Comparison of ENCODE assay signal across 25 cellular contexts in the genomic region with DNA sequence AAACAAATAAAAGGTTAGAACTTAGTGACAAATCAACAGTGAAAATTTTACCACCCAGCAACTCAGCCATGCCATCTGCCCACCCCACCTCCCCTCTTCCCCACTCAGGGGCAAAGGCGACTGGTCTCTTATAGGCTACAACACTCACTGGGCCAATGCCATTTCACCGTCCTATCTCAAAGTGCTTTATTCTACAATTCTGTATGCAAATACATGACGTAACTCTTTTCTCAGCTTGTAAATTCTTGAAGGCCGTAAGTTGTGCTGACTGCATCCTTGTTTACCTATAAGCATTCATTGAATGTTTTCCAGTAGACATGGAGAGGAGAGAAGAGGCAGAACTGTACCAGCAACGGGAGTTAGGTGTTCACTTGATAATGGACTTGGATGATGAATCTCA. TPM values are rescaled to one million over a fixed set of nuclear protein-coding genes. Genes with fewer than 3 reads are reported as not detected.
A peak's percentile ranks its signal among the peaks of the same experiment; 100 is the strongest.
DNase-seq lines count a peak whose midpoint lies in the region; TF ChIP-seq lines count a peak whose summit lies in the region.
"Had no signal": no experiment of that assay in that cellular context is flagged by ENCODE, and none has a peak within 500 bp of the region (broad histone marks: within the 10 kb centered on the region; RNA-seq: fewer than 3 reads in every experiment).

No MANE protein-coding gene starts in this region.

- H3K9me3 ChIP-seq in H9 (ENCODE audit: control insufficient read depth, low read depth, low read length) = no peaks in the 10 kb centered on the region
- H3K9me3 ChIP-seq in endodermal cell (ENCODE audit: control insufficient read depth, low read length) = no peaks in the 10 kb centered on the region
- H3K9me3 ChIP-seq in prostate gland = no peaks in the 10 kb centered on the region
- no peaks in the 10 kb centered on the region for H3K9me3 ChIP-seq in MM.1S (replicated peaks; ENCODE audit: insufficient read depth, low read length)
- H3K9me3 ChIP-seq: A549, BLaER1 had no signal

- no peaks in the 10 kb centered on the region for H3K36me3 ChIP-seq in endodermal cell (ENCODE audit: control insufficient read depth, insufficient read depth, low read length)
- H3K36me3 ChIP-seq in mesendoderm (ENCODE audit: control insufficient read depth, insufficient read depth, low read length) = no peaks in the 10 kb centered on the region
- H3K36me3 ChIP-seq in prostate gland = no peaks in the 10 kb centered on the region
- H3K36me3 ChIP-seq in MM.1S (replicated peaks; ENCODE audit: insufficient read depth, low read length) = no peaks in the 10 kb centered on the region
- H3K36me3 ChIP-seq: BLaER1 had no signal

- H3K4me1 Mint-ChIP-seq in H9 (peaks cover 28 to 29% of the 10 kb centered on the region in 2 experiments), endodermal cell (peaks cover 25% of the 10 kb centered on the region)

- H3K9ac ChIP-seq in H9 (ENCODE audit: extremely low read depth, insufficient read length, low read length) (no peak overlapping the region), endodermal cell (ENCODE audit: extremely low read depth, low read length, poor library complexity, severe bottlenecking) (no peak overlapping the region), mesendoderm (ENCODE audit: low read length) (no peak overlapping the region), MM.1S (ENCODE audit: low read length) (no peak overlapping the region)
- H3K9ac ChIP-seq: BLaER1 had no signal

- H3K56ac ChIP-seq in H9 (ENCODE audit: insufficient read length, low read depth, low read length) (no peak overlapping the region), mesendoderm (ENCODE audit: low read length) (peak overlapping the region; percentile 53)

- TF ChIP-seq POLR2A in prostate gland (IDR thresholded peaks at IDR 0.05) = no peak

- no peaks in the 10 kb centered on the region for H3K27me3 ChIP-seq in H9 (ENCODE audit: insufficient read depth, low read length)
- H3K27me3 ChIP-seq in endodermal cell (ENCODE audit: control insufficient read depth, insufficient read depth, low read length, poor library complexity, severe bottlenecking) = no peaks in the 10 kb centered on the region
- H3K27me3 ChIP-seq in mesendoderm (ENCODE audit: insufficient read depth, low read length, poor library complexity) = no peaks in the 10 kb centered on the region
- no peaks in the 10 kb centered on the region for H3K27me3 ChIP-seq in prostate gland (replicated peaks; ENCODE audit: insufficient read depth)
- H3K27me3 ChIP-seq in MM.1S (replicated peaks; ENCODE audit: insufficient read depth, low read length) = no peaks in the 10 kb centered on the region
- H3K27me3 ChIP-seq: BLaER1 had no signal

- H3K4me3 ChIP-seq in endodermal cell (ENCODE audit: low read length) (no peak overlapping the region), mesendoderm (ENCODE audit: low read length) (no peak overlapping the region), prostate gland (no peak overlapping the region), MM.1S (ENCODE audit: low read length) (no peak overlapping the region)
- H3K4me3 ChIP-seq: A549, BLaER1, GM12878, PC-9 had no signal

- no peak overlapping the region for H4K91ac ChIP-seq in H9 (ENCODE audit: insufficient read length, low read depth, low read length)

- no peaks in the 10 kb centered on the region for H3K27me3 Mint-ChIP-seq in H9 (ENCODE audit: low read depth)
- no peaks in the 10 kb centered on the region for H3K27me3 Mint-ChIP-seq in endodermal cell (ENCODE audit: insufficient read depth)

- TF ChIP-seq CTCF in H9 (conservative IDR thresholded peaks at IDR 0.05) (no peak), endodermal cell (conservative IDR thresholded peaks at IDR 0.05) (no peak), prostate gland (IDR thresholded peaks at IDR 0.05) (no peak), MM.1S (IDR thresholded peaks at IDR 0.05; ENCODE audit: low read length) (no peak)

- H2BK12ac ChIP-seq in H9 (ENCODE audit: insufficient read length, low read depth, low read length) = no peak overlapping the region

- H3K9me2 ChIP-seq in MM.1S (replicated peaks; ENCODE audit: insufficient read depth, low read length) = no peaks in the 10 kb centered on the region

- no peaks in the 10 kb centered on the region for H3K9me3 Mint-ChIP-seq in H9
- no peaks in the 10 kb centered on the region for H3K9me3 Mint-ChIP-seq in endodermal cell
- H3K9me3 Mint-ChIP-seq: CD8-positive, alpha-beta T cell; HFFc6 had no signal

- H3K4me3 Mint-ChIP-seq in H9 (no peak overlapping the region), endodermal cell (no peak overlapping the region)
- H3K4me3 Mint-ChIP-seq: CD8-positive, alpha-beta T cell; HFFc6 had no signal

- intact Hi-C loops in prostate gland (cut with DNase I) = no loop called here

- H3K14ac ChIP-seq in H9 (ENCODE audit: insufficient read depth, low read length) = no peak overlapping the region

- no peak overlapping the region for H2BK20ac ChIP-seq in H9 (ENCODE audit: low read depth, low read length, poor library complexity, severe bottlenecking)

- H3F3A ChIP-seq in MM.1S (ENCODE audit: insufficient read depth, low read length) = no peaks in the 10 kb centered on the region

- no peaks in the 10 kb centered on the region for H3K79me2 ChIP-seq in H9 (ENCODE audit: insufficient read depth, low read length)
- no peaks in the 10 kb centered on the region for H3K79me2 ChIP-seq in mesendoderm (ENCODE audit: control insufficient read depth, insufficient read depth, low read length)
- no peaks in the 10 kb centered on the region for H3K79me2 ChIP-seq in MM.1S (ENCODE audit: low read length)

- H3K4me2 ChIP-seq in H9 (ENCODE audit: insufficient read depth, insufficient read length, low read length) (peak overlapping the region; percentile 3), mesendoderm (ENCODE audit: low read length) (no peak overlapping the region), MM.1S (ENCODE audit: low read depth, low read length) (no peak overlapping the region)
- H3K4me2 ChIP-seq: A549, BLaER1, PC-9 had no signal

- no peak overlapping the region for H2BK5ac ChIP-seq in H9 (ENCODE audit: insufficient read length, low read length)
- H2BK5ac ChIP-seq in mesendoderm (ENCODE audit: low read length) = no peak overlapping the region

- H3K23me2 ChIP-seq in H9 (ENCODE audit: insufficient read length, low read depth, low read length, poor library complexity, severe bottlenecking) = no peaks in the 10 kb centered on the region

- H3K79me1 ChIP-seq in H9 (ENCODE audit: insufficient read depth, low read depth, low read length, poor library complexity, severe bottlenecking) = no peaks in the 10 kb centered on the region
- H3K79me1 ChIP-seq in mesendoderm (ENCODE audit: low read length) = no peaks in the 10 kb centered on the region

- H4K5ac ChIP-seq in H9 (ENCODE audit: insufficient read length, low read depth, low read length) (no peak overlapping the region), mesendoderm (ENCODE audit: low read length) (no peak overlapping the region)

- H3K27ac ChIP-seq in H9 (ENCODE audit: insufficient read length, low read depth, low read length) (no peak overlapping the region), endodermal cell (ENCODE audit: low read depth, low read length) (peak overlapping the region; percentile 91), mesendoderm (ENCODE audit: low read depth, low read length) (no peak overlapping the region), prostate gland (no peak overlapping the region), MM.1S (ENCODE audit: low read length) (no peak overlapping the region)
- H3K27ac ChIP-seq: A549, BLaER1, HL-60, PC-9, RWPE1 had no signal

- H3K27ac Mint-ChIP-seq in H9 = peak overlapping the region in 1 of 3 experiments; percentile 21; a peak in 1 of 7 replicates
- H3K27ac Mint-ChIP-seq in endodermal cell = no peak overlapping the region
- H3K27ac Mint-ChIP-seq: CD8-positive, alpha-beta T cell; HFFc6 had no signal

- no peak overlapping the region for H3K23ac ChIP-seq in H9 (ENCODE audit: insufficient read length, low read depth, low read length)
- no peak overlapping the region for H3K23ac ChIP-seq in mesendoderm (ENCODE audit: low read length)

- H3K36me3 Mint-ChIP-seq in H9 (ENCODE audit: insufficient read depth in 1 of 3, low read depth in 3 of 3) = peaks cover 0 to 2% (median 0%) of the 10 kb centered on the region in 3 experiments; a peak in 1 of 7 replicates
- H3K36me3 Mint-ChIP-seq in endodermal cell (ENCODE audit: low read depth) = peaks cover 15% of the 10 kb centered on the region
- H3K36me3 Mint-ChIP-seq: CD8-positive, alpha-beta T cell had no signal

- H3K4me1 ChIP-seq in H9 (ENCODE audit: insufficient read depth, low read length) (peaks cover 10% of the 10 kb centered on the region; the same call in 1 of the 2 replicates), endodermal cell (ENCODE audit: control insufficient read depth, insufficient read depth, low read length) (no peaks in the 10 kb centered on the region), mesendoderm (ENCODE audit: control insufficient read depth, low read depth, low read length) (peaks cover 12% of the 10 kb centered on the region), prostate gland (replicated peaks) (no peaks in the 10 kb centered on the region), MM.1S (ENCODE audit: low read length) (no peaks in the 10 kb centered on the region)
- H3K4me1 ChIP-seq: BLaER1 had no signal

- no CpG with 5 or more reads among the region's 5 CpGs for WGBS in H9 (ENCODE audit: extremely low coverage, insufficient read length, low lambda C conversion rate)
- WGBS in endodermal cell (ENCODE audit: insufficient coverage in 1 of 2, insufficient read length in 1 of 2), 2 experiments = 85 to 88% methylated on average over 5 of the region's 5 CpGs
- no CpG with 5 or more reads among the region's 5 CpGs for WGBS in mesendoderm (ENCODE audit: extremely low coverage, insufficient coverage, low lambda C conversion rate)
- WGBS in prostate gland = 55% methylated on average over 5 of the region's 5 CpGs

- H3T11ph ChIP-seq in H9 (ENCODE audit: low read length) = no peak overlapping the region

- no peak overlapping the region for H4K8ac ChIP-seq in H9 (replicated peaks; ENCODE audit: insufficient read length, low read depth, low read length)
- no peak overlapping the region for H4K8ac ChIP-seq in mesendoderm (ENCODE audit: low read depth, low read length)

- H3K18ac ChIP-seq in H9 (ENCODE audit: insufficient read length, low read depth, low read length) = no peak overlapping the region
- H3K18ac ChIP-seq in mesendoderm (ENCODE audit: low read length) = no peak overlapping the region

- H3K4ac ChIP-seq in H9 (ENCODE audit: low read depth, low read length) (no peak overlapping the region), mesendoderm (ENCODE audit: low read depth, low read length) (no peak overlapping the region)

- H2AFZ ChIP-seq in H9 (ENCODE audit: low read length) = no peak overlapping the region
- no peak overlapping the region for H2AFZ ChIP-seq in MM.1S (ENCODE audit: low read length)
- H2AFZ ChIP-seq: PC-9 had no signal

- H4K20me1 ChIP-seq in H9 (ENCODE audit: control insufficient read depth, insufficient read depth, insufficient read length) (no peaks in the 10 kb centered on the region), MM.1S (ENCODE audit: insufficient read depth, low read length) (no peaks in the 10 kb centered on the region)
- H4K20me1 ChIP-seq: BLaER1 had no signal

- no peak overlapping the region for H2BK120ac ChIP-seq in H9 (ENCODE audit: low read depth, low read length, poor library complexity, severe bottlenecking)
- H2BK120ac ChIP-seq in mesendoderm (ENCODE audit: low read depth, low read length) = no peak overlapping the region

- peak; percentile 22 for DNase-seq in H9
- peak; percentile 46 for DNase-seq in NCI-H526 treated with DMSO at 0.1 percent for 48 hours (lab: John Stamatoyannopoulos, UW)
- peak; percentile 47 for DNase-seq in endodermal cell
- peak; percentile 70 for DNase-seq in mesendoderm
- DNase-seq in prostate gland (ENCODE audit: low spot score) = no peak
- no peak for DNase-seq in NCI-H1930 (lab: John Stamatoyannopoulos, UW)
- DNase-seq in MM.1S = no peak
- DNase-seq in amniotic stem cell (lab: John Stamatoyannopoulos, UW) = no peak
- DNase-seq: Calu3; CD8-positive, alpha-beta T cell; DMS53; EL; HFFc6; Kasumi-1; NCI-H1105 treated with DMSO at 0.1 percent for 48 hours; NCI-H1694; NCI-H774; PC-9 had no signal

- H2BK15ac ChIP-seq in H9 (ENCODE audit: low read depth, low read length) (no peak overlapping the region), mesendoderm (replicated peaks; ENCODE audit: low read depth) (no peak overlapping the region)

- H2AK5ac ChIP-seq in H9 (ENCODE audit: insufficient read length, low read length) = no peak overlapping the region
- H2AK5ac ChIP-seq in mesendoderm (ENCODE audit: low read length) = no peak overlapping the region

RNA-seq across cellular contexts. Expression of a gene that starts 15.6 kb away (rescaled TPM):
- total RNA-seq in H9 (2021) (0.28 and 0.42 TPM in 2 replicates), endodermal cell (10 to 100 TPM in 1 of 2 donors, 1 to 10 TPM in 1; 4.4 to 10.5 TPM), prostate gland (10 to 100 TPM in 1 of 2 donors, 1 to 10 TPM in 1; 6.0 to 14.0 TPM)
- 0.39 TPM for polyA plus RNA-seq in endodermal cell (2013, experiment 1 of 2)
- 0.33 TPM for polyA plus RNA-seq in endodermal cell (2013, experiment 2 of 2)
- polyA plus RNA-seq in mesendoderm (2013, experiment 1 of 2) = 1.7 TPM
- 1.7 TPM for polyA plus RNA-seq in mesendoderm (2013, experiment 2 of 2)
- total RNA-seq: H4, HFFc6, NCI-H460 had no signal

Comparison
In these comparisons a context has a peak if more than half of its experiments do, and no peak if none do; other contexts are left out.
1. DNase-seq: peak in H9 (single experiment), NCI-H526 treated with DMSO at 0.1 percent for 48 hours (single experiment), endodermal cell (single experiment) and mesendoderm (single experiment); none in prostate gland (single experiment), NCI-H1930 (0 of 2), MM.1S (single experiment) and amniotic stem cell (single experiment).